Comparison of ENCODE assay signal across 8 cellular contexts in the genomic region with DNA sequence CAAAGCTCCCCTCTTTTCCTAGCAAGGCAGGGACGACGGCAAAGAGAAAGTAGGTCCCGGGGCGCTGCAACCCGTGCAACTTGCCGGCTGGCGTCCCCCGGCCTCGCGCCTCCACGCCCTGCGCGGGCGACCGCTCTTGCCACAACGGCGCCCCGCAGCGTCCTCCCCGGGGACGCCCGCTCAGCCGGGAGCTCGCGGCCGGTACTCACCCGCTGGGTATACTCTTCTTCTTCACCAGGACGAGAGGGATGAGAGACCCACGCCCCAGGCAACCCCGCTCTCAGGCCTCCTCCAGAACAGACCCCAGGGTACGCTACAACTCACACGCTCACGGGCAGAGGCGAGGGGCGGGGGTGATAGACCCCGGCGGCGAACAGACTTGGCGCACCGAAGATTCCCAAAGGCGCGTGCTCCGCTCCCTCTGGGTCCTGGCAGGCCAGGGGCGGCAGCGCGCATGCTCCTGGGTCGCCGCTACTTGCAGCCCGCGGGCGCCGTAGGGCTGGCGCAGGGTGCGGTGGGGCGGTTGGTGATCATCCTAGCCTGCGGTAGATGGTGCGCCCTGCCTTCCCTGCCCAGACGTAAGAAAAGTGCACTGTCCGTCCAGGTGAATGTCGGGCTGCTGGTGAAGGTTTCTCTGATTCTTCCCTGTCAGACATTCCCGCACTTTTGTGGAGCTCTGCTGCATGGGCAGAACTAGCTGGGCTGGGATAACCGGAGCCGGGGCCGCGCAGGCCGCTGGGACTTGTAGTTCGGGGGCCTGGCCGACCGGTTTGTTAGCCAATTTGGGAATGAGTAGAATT. TPM values are rescaled to one million over a fixed set of nuclear protein-coding genes. Genes with fewer than 3 reads are reported as not detected.
DNase-seq lines count a peak whose midpoint lies in the region; ATAC-seq and TF ChIP-seq lines count a peak whose summit lies in the region.

A gene with protein sequence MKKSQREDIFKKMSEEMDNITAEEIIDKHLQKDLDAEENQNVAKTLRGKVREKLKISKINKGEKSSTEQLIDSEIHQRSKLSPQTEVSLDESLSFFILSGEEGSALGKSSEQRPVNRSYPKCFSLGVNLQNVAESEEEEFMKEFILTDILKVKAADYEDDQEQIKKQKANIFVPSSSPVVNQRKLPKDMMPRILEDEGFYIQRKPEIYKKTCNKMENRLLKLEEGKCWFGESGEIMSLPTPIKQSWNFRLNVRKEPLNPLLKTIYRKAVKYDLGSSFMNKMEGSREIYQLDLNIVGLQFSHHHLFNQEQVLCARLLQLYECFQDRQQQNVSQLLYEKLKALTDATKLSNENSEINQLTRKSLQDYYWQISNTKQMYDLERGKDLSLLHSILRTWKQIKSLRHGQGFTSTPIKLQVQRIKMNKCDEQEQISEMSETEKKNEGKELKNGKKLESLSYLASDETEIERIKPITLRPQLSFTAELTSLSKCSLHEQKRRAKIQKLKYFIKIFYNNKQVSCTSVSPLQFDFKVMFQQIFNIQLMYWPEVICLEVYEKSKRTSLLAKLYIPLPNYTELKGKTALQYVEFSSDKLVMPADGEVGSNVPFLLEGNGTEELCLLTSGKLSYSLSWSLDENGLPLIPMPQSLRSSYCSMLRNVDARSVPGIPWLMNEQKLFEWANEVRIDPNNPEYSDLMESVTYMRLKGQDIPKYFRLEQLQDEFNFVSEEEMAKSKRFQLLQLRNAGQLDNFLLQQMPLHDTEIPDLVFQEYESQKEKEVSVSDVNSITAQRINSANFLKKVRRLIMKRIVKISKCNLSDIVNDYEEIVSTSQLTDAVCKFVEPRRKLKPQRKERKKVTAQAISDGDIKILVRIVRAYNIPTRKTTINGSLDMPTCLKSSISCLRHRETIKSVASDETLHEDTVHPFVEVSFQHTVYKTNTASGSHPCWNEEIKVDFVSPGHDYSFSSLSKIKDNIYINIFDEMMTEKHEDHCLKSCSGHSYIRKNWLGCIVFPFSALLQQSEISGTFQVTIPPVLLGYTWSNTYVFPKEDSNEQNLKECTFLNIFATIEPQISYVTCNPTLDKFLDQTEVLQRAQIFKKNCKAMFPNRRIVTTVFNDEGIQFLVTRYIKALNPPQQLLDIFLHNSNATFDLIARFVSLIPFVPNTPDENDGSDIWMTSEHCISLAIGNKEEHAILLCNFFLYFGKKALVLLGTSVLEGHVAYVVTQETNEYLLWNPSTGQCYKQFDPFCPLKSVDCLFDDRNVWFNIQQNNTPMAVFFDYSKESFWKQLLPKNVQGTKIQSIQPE (N-terminal part only) (plus strand): TSS at position 522 of the 800 bp plus-strand sequence. CDS start 3,349 bp downstream, outside the sequence.

- peak; percentile 47 for TF ChIP-seq CTCF in C4-2B (conservative IDR thresholded peaks at IDR 0.05)
- no peak for TF ChIP-seq CTCF in lung (IDR thresholded peaks at IDR 0.05; ENCODE audit: control extremely low read depth, extremely low read depth)

- 0 to 1% methylated on average over 69 of the region's 69 CpGs for WGBS in ectodermal cell, 2 experiments
- 0% methylated on average over 67 to 69 of the region's 69 CpGs for WGBS in lung, 2 donors

- no peaks in the 10 kb centered on the region for H3K4me1 ChIP-seq in ectodermal cell (ENCODE audit: control insufficient read depth, insufficient read depth, low read length)
- H3K4me1 ChIP-seq in lung (ENCODE audit: control insufficient read depth in 2 of 2, insufficient read depth in 2 of 2, low read length in 2 of 2): no peaks in the 10 kb centered on the region

- CTCF ChIA-PET in activated CD4-positive, alpha-beta memory T cell treated with anti-CD3 and anti-CD28 coated beads for 36 hours (lab: Charles Lee): interaction anchor here (0.7 to 2.1 kb wide), 5 partner anchors 43 to 234 kb away, joined by 3 to 16 read pairs (median 4); a partner anchor contains a TSS

- peak within 1 kb of the TSS; percentile 92 for H3K4me3 Mint-ChIP-seq in activated CD4-positive, alpha-beta memory T cell treated with anti-CD3 and anti-CD28 coated beads for 36 hours

- H3K36me3 Mint-ChIP-seq in activated CD4-positive, alpha-beta memory T cell treated with anti-CD3 and anti-CD28 coated beads for 36 hours: peaks cover 2% of the 10 kb centered on the region

- POLR2A ChIA-PET in activated CD4-positive, alpha-beta memory T cell treated with anti-CD3 and anti-CD28 coated beads for 36 hours (lab: Charles Lee): interaction anchor here (0.7 kb wide), 1 partner anchor 214 kb away, joined by 3 read pairs; a partner anchor contains a TSS

- no peaks in the 10 kb centered on the region for H3K9me3 Mint-ChIP-seq in activated CD4-positive, alpha-beta memory T cell treated with anti-CD3 and anti-CD28 coated beads for 36 hours

- DNase-seq in NCI-H69 (lab: John Stamatoyannopoulos, UW) (peak; percentile 85), lung (ENCODE audit: low spot score) (peak; percentile 82)
- DNase-seq in activated CD4-positive, alpha-beta memory T cell treated with anti-CD3 and anti-CD28 coated beads for 36 hours: peak; percentile 75
- peak; percentile 40 to 73 (median 59) for DNase-seq in stimulated activated CD4-positive, alpha-beta T cell treated with anti-CD3 and anti-CD28 coated beads, TNF-alpha, amount 100 ng/mL, for 24 hours (ENCODE audit: low read depth in 3 of 3)

- H3K4me3 ChIP-seq in ectodermal cell (ENCODE audit: insufficient read depth, low read depth, low read length) (peak within 1 kb of the TSS; percentile 79), lung (peak within 1 kb of the TSS; percentile 79)

- H3K4me1 Mint-ChIP-seq in activated CD4-positive, alpha-beta memory T cell treated with anti-CD3 and anti-CD28 coated beads for 36 hours (ENCODE audit: low read depth): peaks cover 12% of the 10 kb centered on the region

- peaks cover 2% of the 10 kb centered on the region for H3K27me3 Mint-ChIP-seq in activated CD4-positive, alpha-beta memory T cell treated with anti-CD3 and anti-CD28 coated beads for 36 hours

- peaks cover 3% of the 10 kb centered on the region for H3K27me3 ChIP-seq in ectodermal cell (ENCODE audit: control insufficient read depth, insufficient read depth, low read length, poor library complexity, severe bottlenecking)
- no peaks in the 10 kb centered on the region for H3K27me3 ChIP-seq in lung (ENCODE audit: control insufficient read depth, insufficient read depth)

- intact Hi-C loops in activated CD4-positive, alpha-beta memory T cell treated with anti-CD3 and anti-CD28 coated beads for 36 hours (cut with micrococcal nuclease): loop anchor here (1.0 to 5.0 kb wide), 5 partner anchors 137 to 435 kb away; a partner anchor contains a TSS

- no peaks in the 10 kb centered on the region for H3K9me3 ChIP-seq in ectodermal cell (ENCODE audit: control insufficient read depth, low read length)
- no peaks in the 10 kb centered on the region for H3K9me3 ChIP-seq in lung (ENCODE audit: control insufficient read depth in 2 of 2, insufficient read depth in 1 of 2, low read length in 1 of 2)

- H3K36me3 ChIP-seq in ectodermal cell (ENCODE audit: control insufficient read depth, insufficient read depth, low read length) (no peaks in the 10 kb centered on the region), lung (ENCODE audit: control insufficient read depth in 2 of 2, insufficient read depth in 2 of 2, low read length in 2 of 2) (peaks cover 0 to 14% of the 10 kb centered on the region in 2 donors)

- H3K27ac ChIP-seq in C4-2B: peak within 1 kb of the TSS; percentile 76
- peak within 1 kb of the TSS; percentile 59 for H3K27ac ChIP-seq in ectodermal cell (ENCODE audit: insufficient read depth, low read depth, low read length, poor library complexity, severe bottlenecking)
- peak within 1 kb of the TSS; percentile 34 to 82 for H3K27ac ChIP-seq in lung (ENCODE audit: low read depth in 1 of 2, low read length in 1 of 2)

- peak within 1 kb of the TSS; percentile 89 for H3K27ac Mint-ChIP-seq in activated CD4-positive, alpha-beta memory T cell treated with anti-CD3 and anti-CD28 coated beads for 36 hours

- ATAC-seq in GM19043 (IDR thresholded peaks at IDR 0.05; ENCODE audit: low read depth, unreplicated experiment) (peak; percentile 83), HG03354 (IDR thresholded peaks at IDR 0.05; ENCODE audit: poor library complexity, severe bottlenecking, unreplicated experiment) (peak; percentile 86), lung (ENCODE audit: insufficient read depth, low FRiP score) (peak; percentile 97)

RNA-seq across cellular contexts. Expression of the gene that starts here (rescaled TPM):
- total RNA-seq in activated CD4-positive, alpha-beta memory T cell treated with anti-CD3 and anti-CD28 coated beads for 36 hours: under 1 TPM in 1 of 2 experiments, not detected in 1; 0.15 TPM
- 1.3 TPM for polyA plus RNA-seq in ectodermal cell (2013, experiment 1 of 4)
- polyA plus RNA-seq in ectodermal cell (2013, experiment 2 of 4): 0.59 TPM
- 0.27 TPM for polyA plus RNA-seq in ectodermal cell (2013, experiment 3 of 4)
- 0.53 TPM for polyA plus RNA-seq in ectodermal cell (2013, experiment 4 of 4)
- 1 to 10 TPM in 1 of 2 donors, under 1 TPM in 1; 0.74 to 5.0 TPM for total RNA-seq in lung
- under 1 TPM; 0.29 to 0.71 TPM for polyA plus RNA-seq in lung

Comparison
In these comparisons a context has a peak if more than half of its experiments do, and no peak if none do; other contexts are left out.
1. Peak in every context shown above with its lines: DNase-seq, ATAC-seq, H3K4me3 ChIP-seq and H3K27ac ChIP-seq.
2. Peak in DNase-seq in activated CD4-positive, alpha-beta memory T cell treated with anti-CD3 and anti-CD28 coated beads for 36 hours; RNA of the gene not detected or under 1 TPM.